Comparison of ENCODE assay signal across 11 cellular contexts in genomic region chr5:40405230-40405629, GRCh38.
DNase-seq lines count a peak whose midpoint lies in the region; ATAC-seq and TF ChIP-seq lines count a peak whose summit lies in the region.
"Had no signal": no experiment of that assay in that cellular context is flagged by ENCODE, and none has a peak within 500 bp of the region (broad histone marks: within the 10 kb centered on the region; RNA-seq: fewer than 3 reads in every experiment).

No MANE protein-coding gene starts in this region.

- no peak for TF ChIP-seq CTCF in suprapubic skin (IDR thresholded peaks at IDR 0.05)

- peak overlapping the region; percentile 16 for H3K27ac ChIP-seq in urinary bladder (ENCODE audit: low read depth)
- H3K27ac ChIP-seq in suprapubic skin, result no peak overlapping the region

- H3K4me1 Mint-ChIP-seq in activated T-helper 17 cell treated with anti-CD3 and anti-CD28 coated beads, Interleukin-2, amount 50 U/mL, for 72 hours, result peaks cover 60% of the 10 kb centered on the region

- peaks cover 25% of the 10 kb centered on the region for H3K36me3 Mint-ChIP-seq in activated T-helper 17 cell treated with anti-CD3 and anti-CD28 coated beads, Interleukin-2, amount 50 U/mL, for 72 hours (ENCODE audit: low read depth)

- H3K27ac Mint-ChIP-seq in activated T-helper 17 cell treated with anti-CD3 and anti-CD28 coated beads, Interleukin-2, amount 50 U/mL, for 72 hours, result peak overlapping the region; percentile 99

- 57% methylated on average over 2 of the region's 2 CpGs for WGBS in urinary bladder
- 65% methylated on average over 2 of the region's 2 CpGs for WGBS in suprapubic skin

- H3K36me3 ChIP-seq in urinary bladder (ENCODE audit: insufficient read depth) (no peaks in the 10 kb centered on the region), suprapubic skin (no peaks in the 10 kb centered on the region)

- peaks cover 6% of the 10 kb centered on the region for H3K9me3 Mint-ChIP-seq in activated T-helper 17 cell treated with anti-CD3 and anti-CD28 coated beads, Interleukin-2, amount 50 U/mL, for 72 hours

- no peak overlapping the region for H3K4me3 ChIP-seq in urinary bladder (ENCODE audit: low read depth, low read length)
- H3K4me3 ChIP-seq in suprapubic skin, result no peak overlapping the region

- TF ChIP-seq EP300 in suprapubic skin (IDR thresholded peaks at IDR 0.05), result no peak

- DNase-seq in Right ventricle myocardium inferior (ENCODE audit: missing footprints) (no peak), cardiac septum (ENCODE audit: low spot score) (no peak), iris pigment epithelial cell (ENCODE audit: low read depth) (peak; percentile 90), cerebellum (ENCODE audit: low spot score) (no peak), NCI-H2171 treated with DMSO at 0.1 percent for 48 hours (lab: John Stamatoyannopoulos, UW) (no peak), suprapubic skin (ENCODE audit: low spot score in 2 of 2) (no peak)
- DNase-seq: islet precursor cell, NCI-H1092, RPMI8226 had no signal

- H3K27me3 Mint-ChIP-seq in activated T-helper 17 cell treated with anti-CD3 and anti-CD28 coated beads, Interleukin-2, amount 50 U/mL, for 72 hours, result no peaks in the 10 kb centered on the region

- H3K4me3 Mint-ChIP-seq in activated T-helper 17 cell treated with anti-CD3 and anti-CD28 coated beads, Interleukin-2, amount 50 U/mL, for 72 hours, result peak overlapping the region; percentile 85

- TF ChIP-seq POLR2A in suprapubic skin (IDR thresholded peaks at IDR 0.05), result no peak

- peaks cover 2% of the 10 kb centered on the region for H3K4me1 ChIP-seq in urinary bladder (ENCODE audit: insufficient read depth)
- H3K4me1 ChIP-seq in suprapubic skin, result peaks cover 22% of the 10 kb centered on the region

- no peaks in the 10 kb centered on the region for H3K27me3 ChIP-seq in suprapubic skin

- H3K9me3 ChIP-seq in suprapubic skin, result no peaks in the 10 kb centered on the region

- intact Hi-C loops in Right ventricle myocardium inferior (cut with DNase I), result no loop called here
- intact Hi-C loops in cardiac septum (cut with DNase I), result loop anchor here (5.0 kb wide), 1 partner anchor 282 kb away; no protein-coding TSS in a partner anchor

- ATAC-seq in Right ventricle myocardium inferior, result peak; percentile 56
- ATAC-seq in activated T-helper 17 cell treated with anti-CD3 and anti-CD28 coated beads, Interleukin-2, amount 50 U/mL, for 72 hours (replicated peaks), result no peak
